8 cellular contexts compared by ENCODE assay signal in the genomic region with DNA sequence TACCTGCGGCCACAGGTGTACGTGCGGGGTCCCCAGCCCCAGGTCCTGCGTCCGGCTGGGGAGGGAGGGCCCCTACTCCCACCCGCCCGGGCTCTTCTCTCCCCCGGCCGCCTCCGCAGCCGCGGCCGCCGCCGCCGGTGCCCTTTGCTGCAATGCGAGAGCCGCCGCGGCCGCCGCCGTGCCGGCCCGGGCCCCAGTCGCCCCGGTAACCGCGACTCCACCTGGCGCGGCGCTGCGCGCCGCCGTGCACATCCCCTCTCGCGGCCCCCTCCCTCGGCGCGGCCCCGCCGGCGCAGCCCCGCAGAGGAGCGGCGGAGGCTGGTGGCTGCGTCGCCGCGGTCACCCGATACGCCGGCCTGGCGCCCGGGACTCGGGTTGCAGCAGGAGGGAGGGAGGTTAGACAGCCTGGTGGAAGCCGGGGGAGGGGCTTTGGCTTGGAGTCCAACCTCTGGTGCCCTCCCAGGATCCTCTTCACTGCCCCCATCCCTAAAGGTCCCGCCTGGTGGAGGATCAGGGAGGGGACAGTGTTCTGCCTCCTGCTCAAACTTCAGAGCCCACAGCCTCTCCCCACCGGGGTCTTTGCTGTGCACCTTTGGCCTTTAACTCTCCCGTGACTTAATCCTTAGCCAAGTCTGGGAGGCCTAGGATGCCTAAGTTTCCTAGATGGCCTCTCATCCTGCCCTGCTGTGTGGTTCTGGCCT. TPM values are rescaled to one million over a fixed set of nuclear protein-coding genes. Genes with fewer than 3 reads are reported as not detected.
DNase-seq lines count a peak whose midpoint lies in the region; ATAC-seq and TF ChIP-seq lines count a peak whose summit lies in the region.

No MANE protein-coding gene starts in this region.

- H3K4me1 Mint-ChIP-seq in brain, result peaks cover 51% of the 10 kb centered on the region

- H3K36me3 Mint-ChIP-seq in brain, result no peaks in the 10 kb centered on the region

- TF ChIP-seq CTCF in brain (conservative IDR thresholded peaks at IDR 0.05), result no peak

- DNase-seq in DMS79 (lab: John Stamatoyannopoulos, UW) (peak; percentile 66), NCI-H1105 treated with DMSO at 0.1 percent for 48 hours (lab: John Stamatoyannopoulos, UW) (peak; percentile 40), middle frontal gyrus (ENCODE audit: extremely low spot score, low spot score) (peak; percentile 31), T-helper 1 cell (no peak), GF-D8 (lab: John Stamatoyannopoulos, UW) (no peak), epidermal melanocyte (ENCODE audit: insufficient read length, low spot score) (no peak)

- H3K27me3 Mint-ChIP-seq in brain, result peaks cover 49% of the 10 kb centered on the region

- peak overlapping the region in 2 of 5 experiments; percentile 1 to 11 for H3K27ac Mint-ChIP-seq in brain

- ATAC-seq in HG03045 (IDR thresholded peaks at IDR 0.05; ENCODE audit: unreplicated experiment), result no peak

- H3K9me3 Mint-ChIP-seq in brain, result no peaks in the 10 kb centered on the region

- peak overlapping the region; percentile 68 to 77 (median 73) for H3K4me3 Mint-ChIP-seq in brain

RNA-seq across cellular contexts. Expression of a gene that starts 32.9 kb away (rescaled TPM):
- polyA plus RNA-seq in brain (ENCODE audit: insufficient read depth, low read depth, low replicate concordance), result 42.9 TPM

Comparison
In these comparisons a context has a peak if more than half of its experiments do, and no peak if none do; other contexts are left out.
1. DNase-seq: peak in DMS79 (single experiment), NCI-H1105 treated with DMSO at 0.1 percent for 48 hours (single experiment) and middle frontal gyrus (single experiment); none in T-helper 1 cell (0 of 5), GF-D8 (single experiment) and epidermal melanocyte (single experiment).